In genomic region chr2:188369365-188369764, GRCh38 we compare ENCODE assay signal across 9 cellular contexts.
DNase-seq lines count a peak whose midpoint lies in the region; ATAC-seq and TF ChIP-seq lines count a peak whose summit lies in the region.
"Had no signal": no experiment of that assay in that cellular context is flagged by ENCODE, and none has a peak within 500 bp of the region (broad histone marks: within the 10 kb centered on the region; RNA-seq: fewer than 3 reads in every experiment).

No MANE protein-coding gene starts in this region.

- ATAC-seq in GM21423 (IDR thresholded peaks at IDR 0.05; ENCODE audit: unreplicated experiment) = peak; percentile 83
- peak; percentile 80 for ATAC-seq in HG03521 (IDR thresholded peaks at IDR 0.05; ENCODE audit: unreplicated experiment)

- H2AFZ ChIP-seq in parathyroid adenoma = no peak overlapping the region

- no peaks in the 10 kb centered on the region for H3K27me3 ChIP-seq in parathyroid adenoma (ENCODE audit: control insufficient read depth, insufficient read depth, low read length)
- H3K27me3 ChIP-seq: BLaER1 treated with 17β-estradiol and CSF1 and Interleukin-3, amounts not matched to agents 10 nM and 100 nM had no signal

- no peak overlapping the region for H3K4me2 ChIP-seq in parathyroid adenoma (ENCODE audit: low read length)
- H3K4me2 ChIP-seq: BLaER1 treated with 17β-estradiol and CSF1 and Interleukin-3, amounts not matched to agents 10 nM and 100 nM had no signal

- peak; percentile 88 for TF ChIP-seq CTCF in fibroblast of pulmonary artery (IDR thresholded peaks at IDR 0.05; ENCODE audit: low read length, missing control alignments)
- peak; percentile 38 for TF ChIP-seq CTCF in parathyroid adenoma (IDR thresholded peaks at IDR 0.05)

- H3K27ac ChIP-seq in parathyroid adenoma = no peak overlapping the region
- H3K27ac ChIP-seq: BLaER1 treated with 17β-estradiol and CSF1 and Interleukin-3, amounts not matched to agents 10 nM and 100 nM had no signal

- H3K4me3 ChIP-seq in fibroblast of pulmonary artery (replicated peaks; ENCODE audit: low read depth, low read length) = no peak overlapping the region
- H3K4me3 ChIP-seq in parathyroid adenoma (ENCODE audit: low read depth, low read length) = no peak overlapping the region
- H3K4me3 ChIP-seq: BLaER1 treated with 17β-estradiol and CSF1 and Interleukin-3, amounts not matched to agents 10 nM and 100 nM had no signal

- H3K4me1 ChIP-seq in parathyroid adenoma = no peaks in the 10 kb centered on the region
- H3K4me1 ChIP-seq: BLaER1 treated with 17β-estradiol and CSF1 and Interleukin-3, amounts not matched to agents 10 nM and 100 nM had no signal

- no peaks in the 10 kb centered on the region for H3K9me3 ChIP-seq in parathyroid adenoma (ENCODE audit: control insufficient read depth, low read length)
- H3K9me3 ChIP-seq: BLaER1 treated with 17β-estradiol and CSF1 and Interleukin-3, amounts not matched to agents 10 nM and 100 nM had no signal

- DNase-seq in NCI-H1417 (lab: John Stamatoyannopoulos, UW) = peak in 2 of 3 experiments; percentile 9 to 28
- DNase-seq in NCI-H1417 treated with DMSO at 0.1 percent for 48 hours (lab: John Stamatoyannopoulos, UW) = no peak
- peak; percentile 36 for DNase-seq in SHP77 treated with DMSO at 0.1 percent for 48 hours (lab: John Stamatoyannopoulos, UW)
- DNase-seq in fibroblast of pulmonary artery (ENCODE audit: low read depth) = peak; percentile 77
- no peak for DNase-seq in stimulated activated CD4-positive, alpha-beta T cell treated with anti-CD3 and anti-CD28 coated beads, Interleukin-4, amount 100 ng/mL, for 4 hours

- H3K36me3 ChIP-seq in parathyroid adenoma (ENCODE audit: control insufficient read depth, insufficient read depth, low read length) = no peaks in the 10 kb centered on the region
- H3K36me3 ChIP-seq: BLaER1 treated with 17β-estradiol and CSF1 and Interleukin-3, amounts not matched to agents 10 nM and 100 nM had no signal

- no peaks in the 10 kb centered on the region for H3K79me2 ChIP-seq in parathyroid adenoma

- no peak overlapping the region for H3K9ac ChIP-seq in parathyroid adenoma
- H3K9ac ChIP-seq: BLaER1 treated with 17β-estradiol and CSF1 and Interleukin-3, amounts not matched to agents 10 nM and 100 nM had no signal

Comparison
In these comparisons a context has a peak if more than half of its experiments do, and no peak if none do; other contexts are left out.
1. DNase-seq: peak in NCI-H1417 (2 of 3), SHP77 treated with DMSO at 0.1 percent for 48 hours (single experiment) and fibroblast of pulmonary artery (single experiment); none in NCI-H1417 treated with DMSO at 0.1 percent for 48 hours (single experiment) and stimulated activated CD4-positive, alpha-beta T cell treated with anti-CD3 and anti-CD28 coated beads, Interleukin-4, amount 100 ng/mL, for 4 hours (0 of 2).